2 cellular contexts compared by ENCODE assay signal in the genomic region with DNA sequence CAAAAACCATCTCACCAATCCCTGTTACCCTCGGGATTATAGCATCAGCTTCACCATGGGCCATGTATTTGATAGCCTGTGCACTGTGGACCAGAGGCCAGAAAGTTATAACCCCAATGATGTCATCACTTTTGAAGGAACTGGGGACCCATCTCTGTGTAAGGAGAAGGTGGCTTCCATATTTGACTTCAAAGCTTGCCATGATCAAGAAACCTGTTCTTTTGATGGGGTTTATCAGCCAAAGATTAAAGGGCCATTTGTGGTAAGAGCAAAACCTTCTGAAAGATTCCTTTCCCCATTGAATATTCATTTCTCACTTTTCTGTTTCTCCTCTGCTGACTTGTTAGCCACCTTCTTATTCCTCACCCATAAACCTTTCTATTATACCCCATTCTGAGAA.
TF ChIP-seq lines count a peak whose summit lies in the region.

No MANE protein-coding gene starts in this region.

TF ChIP-seq in HepG2, 621 proteins besides CTCF, POLR2A, EP300 and RAD21:
- TF ChIP-seq ZBTB46 (CRISPR knock-in tag; IDR thresholded peaks at IDR 0.05; ENCODE audit: borderline replicate concordance) (no peak), ZFP36L1 (CRISPR knock-in tag; IDR thresholded peaks at IDR 0.05) (no peak), ZNF510 (CRISPR knock-in tag; IDR thresholded peaks at IDR 0.05; ENCODE audit: low read depth) (no peak), ZBTB7A (CRISPR knock-in tag; IDR thresholded peaks at IDR 0.05) (no peak), ATF7 (IDR thresholded peaks at IDR 0.05) (peak; percentile 80), ATF7 (CRISPR knock-in tag; IDR thresholded peaks at IDR 0.05) (no peak), PREB (CRISPR knock-in tag; IDR thresholded peaks at IDR 0.05) (no peak), ZNF552 (CRISPR knock-in tag; IDR thresholded peaks at IDR 0.05; ENCODE audit: borderline replicate concordance) (no peak)
TF ChIP-seq in HepG2: peak in this region for 1.

TF ChIP-seq in GM12878, 131 proteins besides CTCF, POLR2A, EP300 and RAD21:
- no peak for TF ChIP-seq SREBF1 (IDR thresholded peaks at IDR 0.05; ENCODE audit: low read length)
- TF ChIP-seq CREM (IDR thresholded peaks at IDR 0.05; ENCODE audit: low read depth), result no peak
- TF ChIP-seq RUNX3 (IDR thresholded peaks at IDR 0.05; ENCODE audit: low read length), result peak; percentile 24; the same call in 1 of the 2 replicates
- TF ChIP-seq JUNB (IDR thresholded peaks at IDR 0.05), result no peak
